19 cellular contexts compared by ENCODE assay signal in the genomic region with DNA sequence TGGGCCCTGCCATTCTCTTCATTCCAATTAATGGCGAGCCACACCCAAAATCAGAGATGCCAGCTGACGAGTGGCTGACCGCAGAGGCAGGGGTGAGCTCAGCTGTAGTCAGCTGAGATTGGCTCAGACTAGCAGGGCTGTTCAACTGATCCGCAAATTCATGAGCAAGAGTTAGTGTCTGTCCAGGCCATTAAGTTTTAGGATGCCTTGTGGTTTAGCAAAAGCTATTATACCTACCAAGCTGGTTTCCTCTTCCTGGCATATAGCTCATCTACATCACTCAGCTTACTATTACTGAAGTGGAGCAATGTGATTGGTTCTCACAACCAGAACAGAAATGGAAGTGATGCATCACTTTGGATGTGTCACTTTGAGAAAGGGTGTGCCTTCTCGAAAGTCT.
A peak's percentile ranks its signal among the peaks of the same experiment; 100 is the strongest.
DNase-seq lines count a peak whose midpoint lies in the region; ATAC-seq and TF ChIP-seq lines count a peak whose summit lies in the region.
"Had no signal": no experiment of that assay in that cellular context is flagged by ENCODE, and none has a peak within 500 bp of the region (broad histone marks: within the 10 kb centered on the region; RNA-seq: fewer than 3 reads in every experiment).

No MANE protein-coding gene starts in this region.

- CTCF ChIA-PET in HEK293T (lab: Yijun Ruan, JAX), result no interaction called here

- H3K4me3 ChIP-seq in RWPE2 (ENCODE audit: severe bottlenecking), result no peak overlapping the region
- H3K4me3 ChIP-seq in foreskin fibroblast (ENCODE audit: low read depth in 1 of 2, low read length in 2 of 2), result no peak overlapping the region
- H3K4me3 ChIP-seq: esophagus muscularis mucosa, hepatocyte, upper lobe of left lung had no signal

- no peaks in the 10 kb centered on the region for H3K27me3 ChIP-seq in RWPE2 (ENCODE audit: insufficient read depth, poor library complexity, severe bottlenecking)
- H3K27me3 ChIP-seq: esophagus muscularis mucosa, hepatocyte, upper lobe of left lung had no signal

- TF ChIP-seq CTCF in RWPE2 (IDR thresholded peaks at IDR 0.05; ENCODE audit: poor library complexity, severe bottlenecking), result no peak
- no peak for TF ChIP-seq CTCF in foreskin fibroblast (IDR thresholded peaks at IDR 0.05; ENCODE audit: low read depth, low read length)

- POLR2A ChIA-PET in HEK293T (lab: Yijun Ruan, JAX), result no interaction called here

- ATAC-seq in RWPE2 (ENCODE audit: low read depth) (peak; percentile 21; the same call in 1 of the 3 replicates), GM21576 (IDR thresholded peaks at IDR 0.05; ENCODE audit: unreplicated experiment) (no peak), GM19324 (IDR thresholded peaks at IDR 0.05; ENCODE audit: low FRiP score, unreplicated experiment) (no peak)

- DNase-seq in A172 (ENCODE audit: low spot score) (peak; percentile 99), GM04503 (ENCODE audit: low read depth) (peak; percentile 50), RWPE2 (ENCODE audit: low spot score) (no peak), foreskin fibroblast (peak; percentile 24 to 35), HEK293T (ENCODE audit: extremely low spot score) (no peak)
- no peak for DNase-seq in activated CD8-positive, alpha-beta memory T cell treated with anti-CD3 and anti-CD28 coated beads, Interleukin-2, amount 50 U/mL, for 4 hours
- DNase-seq: activated naive CD8-positive, alpha-beta T cell treated with anti-CD3 and anti-CD28 coated beads, Interleukin-2, amount 10 ng/mL, durations not matched to agents 7 days and 5 days; activated T-cell treated with anti-CD3 and anti-CD28 coated beads, Interleukin-2, amount 50 U/mL, for 4 hours; IMR-90; islet precursor cell; NCI-H2107; NCI-H69; OCI-M1; SK-N-SH; upper lobe of left lung had no signal

- no peaks in the 10 kb centered on the region for H3K9me3 ChIP-seq in RWPE2 (ENCODE audit: severe bottlenecking)
- H3K9me3 ChIP-seq: esophagus muscularis mucosa, SK-N-SH, upper lobe of left lung had no signal

- no peak overlapping the region for H3K27ac ChIP-seq in RWPE2 (ENCODE audit: poor library complexity, severe bottlenecking)
- H3K27ac ChIP-seq: esophagus muscularis mucosa, hepatocyte, upper lobe of left lung had no signal

- H3K4me1 ChIP-seq in RWPE2 (ENCODE audit: insufficient read depth, poor library complexity, severe bottlenecking), result no peaks in the 10 kb centered on the region
- H3K4me1 ChIP-seq: esophagus muscularis mucosa, upper lobe of left lung had no signal

- no peaks in the 10 kb centered on the region for H3K36me3 ChIP-seq in RWPE2 (ENCODE audit: low read depth)
- H3K36me3 ChIP-seq: esophagus muscularis mucosa, upper lobe of left lung had no signal

TF ChIP-seq in HEK293T, 16 proteins besides CTCF, POLR2A, EP300 and RAD21:
- TF ChIP-seq SUZ12 (IDR thresholded peaks at IDR 0.05) (no peak), FOXA1 (IDR thresholded peaks at IDR 0.05) (no peak), HDGF (IDR thresholded peaks at IDR 0.05; ENCODE audit: borderline replicate concordance) (no peak), SP1 (IDR thresholded peaks at IDR 0.05) (no peak), FOXK2 (IDR thresholded peaks at IDR 0.05) (no peak), PKNOX1 (IDR thresholded peaks at IDR 0.05) (no peak), BHLHE40 (IDR thresholded peaks at IDR 0.05; ENCODE audit: borderline replicate concordance) (no peak), TARDBP (IDR thresholded peaks at IDR 0.05) (no peak), CTBP1 (IDR thresholded peaks at IDR 0.05; ENCODE audit: borderline replicate concordance) (no peak)

Comparison
In these comparisons a context has a peak if more than half of its experiments do, and no peak if none do; other contexts are left out.
1. DNase-seq: peak in A172 (single experiment), GM04503 (single experiment) and foreskin fibroblast (2 of 2); none in RWPE2 (single experiment), activated CD8-positive, alpha-beta memory T cell treated with anti-CD3 and anti-CD28 coated beads, Interleukin-2, amount 50 U/mL, for 4 hours (single experiment) and HEK293T (single experiment).